ENCODE assay signal across 29 cellular contexts in genomic region chr5:7926720-7927119, GRCh38.
"Had no signal": no experiment of that assay in that cellular context is flagged by ENCODE, and none has a peak within 500 bp of the region (broad histone marks: within the 10 kb centered on the region; RNA-seq: fewer than 3 reads in every experiment).

No MANE protein-coding gene starts in this region.

- H3K4me1 ChIP-seq: adrenal gland, foreskin keratinocyte, heart left ventricle, left lung, lower lobe of right lung, right lobe of liver, stomach, thyroid gland, upper lobe of left lung, vagina had no signal

- H3K9me3 ChIP-seq: adrenal gland, heart left ventricle, left lung, lower lobe of right lung, right lobe of liver, stomach, thyroid gland, upper lobe of left lung, vagina had no signal

- H3K4me3 ChIP-seq: adrenal gland, heart left ventricle, left lung, lower lobe of right lung, right lobe of liver, stomach, thyroid gland, upper lobe of left lung, vagina had no signal

- DNase-seq: activated CD4-positive, alpha-beta memory T cell treated with anti-CD3 and anti-CD28 coated beads for 36 hours; activated CD4-positive, alpha-beta T cell treated with anti-CD3 and anti-CD28 coated beads for 48 hours; activated CD8-positive, alpha-beta memory T cell treated with anti-CD3 and anti-CD28 coated beads, Interleukin-2, amount 50 U/mL, for 4 hours; activated effector memory CD4-positive, alpha-beta T cell treated with anti-CD3 and anti-CD28 coated beads, Interleukin-2, amount 50 U/mL, for 16 hours; activated naive CD4-positive, alpha-beta T cell treated with anti-CD3 and anti-CD28 coated beads for 36 hours; activated naive CD8-positive, alpha-beta T cell treated with anti-CD3 and anti-CD28 coated beads for 36 hours; activated T-cell treated with anti-CD3 and anti-CD28 coated beads, Interleukin-2, amount 50 U/mL, for 1 hour; adrenal gland; aorta; cortex of kidney; effector memory CD8-positive, alpha-beta T cell; erythroblast; foreskin keratinocyte; heart left ventricle; hypothalamus; left lung; lower lobe of right lung; right lobe of liver; stimulated activated CD4-positive, alpha-beta T cell treated with anti-CD3 and anti-CD28 coated beads, Interleukin-1b, Interleukin-23, amount 100 ng/mL, for 48 hours; stimulated activated CD4-positive, alpha-beta T cell treated with anti-CD3 and anti-CD28 coated beads, Interleukin-4, amount 100 ng/mL, for 4 hours; stimulated activated CD8-positive, alpha-beta memory T cell treated with anti-CD3 and anti-CD28 coated beads, Interleukin-4, amount 100 ng/mL, for 48 hours; stimulated activated naive B cell treated with anti-CD40 and anti-IgM and Interleukin-4, amounts not matched to agents 10 μg/mL and 1 μg/mL and 100 μg/mL, for 72 hours; stomach; T-helper 9 cell; thyroid gland had no signal

- ATAC-seq: effector memory CD8-positive, alpha-beta T cell; natural killer cell treated with Interleukin-12 subunit alpha and Interleukin-12 subunit beta and Interleukin-15 and Interleukin-18, amount 100 ng/mL, for 72 hours; stimulated activated naive B cell treated with anti-CD40 and anti-IgM and Interleukin-4, amounts not matched to agents 10 μg/mL and 1 μg/mL and 100 μg/mL, for 72 hours had no signal

- H3K27me3 ChIP-seq: foreskin keratinocyte, left lung, right lobe of liver, thyroid gland, upper lobe of left lung, vagina had no signal

- H3K36me3 ChIP-seq: adrenal gland, heart left ventricle, left lung, lower lobe of right lung, right lobe of liver, stomach, thyroid gland, upper lobe of left lung, vagina had no signal

- H3K27ac ChIP-seq: adrenal gland, foreskin keratinocyte, heart left ventricle, left lung, lower lobe of right lung, right lobe of liver, stomach, thyroid gland, upper lobe of left lung, vagina, VCaP had no signal
